Comparison of ENCODE assay signal across 2 cellular contexts in genomic region chr1:218775476-218776170, GRCh38.
TF ChIP-seq lines count a peak whose summit lies in the region.

No MANE protein-coding gene starts in this region.

TF ChIP-seq in GM23338, 12 proteins besides CTCF, POLR2A, EP300 and RAD21:
- no peak for TF ChIP-seq REST (IDR thresholded peaks at IDR 0.05; ENCODE audit: unreplicated experiment)
- no peak for TF ChIP-seq JUNB (IDR thresholded peaks at IDR 0.05; ENCODE audit: unreplicated experiment)
- TF ChIP-seq EZH2phosphoT487 (IDR thresholded peaks at IDR 0.05; ENCODE audit: unreplicated experiment) = no peak

TF ChIP-seq in WTC11, 78 proteins besides CTCF, POLR2A, EP300 and RAD21 (continued from another document):
- no peak for TF ChIP-seq AFF4 (CRISPR knock-in tag; IDR thresholded peaks at IDR 0.05; ENCODE audit: borderline replicate concordance)
- TF ChIP-seq ERG (CRISPR knock-in tag; IDR thresholded peaks at IDR 0.05) = no peak
- TF ChIP-seq E2F5 (CRISPR knock-in tag; IDR thresholded peaks at IDR 0.05) = no peak
TF ChIP-seq in WTC11: peak in this region for 0.
